7 cellular contexts compared by ENCODE assay signal in the genomic region with DNA sequence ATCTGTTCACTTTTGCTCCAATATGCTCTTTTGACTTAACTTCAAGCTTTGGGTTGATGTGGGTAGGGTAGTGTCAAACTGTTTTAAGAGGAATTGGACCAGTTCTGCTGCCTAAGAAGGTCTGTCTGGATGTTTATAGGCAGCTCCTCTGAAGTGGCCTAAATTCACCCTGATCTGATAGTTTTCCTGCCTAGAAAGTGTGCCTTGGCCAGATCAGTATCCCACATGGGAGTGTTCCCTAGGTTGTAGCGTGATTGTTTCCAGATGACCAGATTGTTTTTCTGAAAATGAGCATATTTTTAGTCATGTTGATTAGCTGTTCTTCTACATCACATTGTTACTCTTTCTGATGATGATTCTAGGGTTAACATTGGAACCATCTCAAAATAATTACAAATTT.
DNase-seq lines count a peak whose midpoint lies in the region; ATAC-seq, FAIRE-seq and TF ChIP-seq lines count a peak whose summit lies in the region.
"Not testable (repeated sequence)": the region's sequence is repeated elsewhere in the genome, so short reads cannot be mapped to it uniquely, and the experiment has no call there.

No MANE protein-coding gene starts in this region.

- DNase-seq in AG20443 (ENCODE audit: low spot score) (peak; percentile 10), GM23248 (peak; percentile 23), fibroblast of the aortic adventitia (ENCODE audit: low read depth) (peak; percentile 67)
- DNase-seq in fibroblast of lung (ENCODE audit: low read depth in 2 of 2); sciatic nerve (ENCODE audit: low spot score): not testable (repeated sequence)

- TF ChIP-seq POLR2A in gastroesophageal sphincter (IDR thresholded peaks at IDR 0.05): not testable (repeated sequence)

- not testable (repeated sequence) for H3K27ac ChIP-seq in GM23248; fibroblast of lung (ENCODE audit: insufficient read depth, low read length); gastroesophageal sphincter

- H3K27me3 ChIP-seq in GM23248 (replicated peaks; ENCODE audit: insufficient read depth); fibroblast of lung (ENCODE audit: control insufficient read depth, insufficient read depth, low read length); gastroesophageal sphincter: not testable (repeated sequence)

- in situ Hi-C loops in GM23248 (cut with MboI): not testable (repeated sequence)

- peak; percentile 19 for ATAC-seq in gastroesophageal sphincter
- ATAC-seq in sciatic nerve: peak; percentile 87

- not testable (repeated sequence) for H4K20me1 ChIP-seq in GM23248 (ENCODE audit: insufficient read depth); fibroblast of lung (ENCODE audit: control insufficient read depth, extremely low read depth, insufficient read depth, low read length)

- H3K79me2 ChIP-seq in GM23248 (ENCODE audit: insufficient read depth); fibroblast of lung (ENCODE audit: control insufficient read depth, insufficient read depth, low read length): not testable (repeated sequence)

- H3K4me1 ChIP-seq in GM23248 (ENCODE audit: insufficient read depth): peaks cover 24% of the 10 kb centered on the region
- H3K4me1 ChIP-seq in fibroblast of lung (ENCODE audit: control insufficient read depth, extremely low read depth, insufficient read depth, low read length); gastroesophageal sphincter: not testable (repeated sequence)

- peak; percentile 99 for FAIRE-seq in endometrium (lab: Jason Lieb, UNC)

- H3K9me2 ChIP-seq in GM23248 (ENCODE audit: insufficient read depth): not testable (repeated sequence)

- H3K4me3 ChIP-seq in GM23248; fibroblast of lung (replicated peaks in 1 of 4; ENCODE audit: control extremely low read depth in 1 of 4, insufficient read depth in 1 of 4, low read depth in 3 of 4, low read length in 4 of 4); fibroblast of the aortic adventitia (ENCODE audit: low read depth, low read length); gastroesophageal sphincter: not testable (repeated sequence)

- H3K36me3 ChIP-seq in GM23248 (ENCODE audit: low read depth); fibroblast of lung (ENCODE audit: control insufficient read depth, insufficient read depth, low read length); gastroesophageal sphincter: not testable (repeated sequence)

- not testable (repeated sequence) for H3K9ac ChIP-seq in GM23248; fibroblast of lung (ENCODE audit: insufficient read depth, low read length)

- H3K9me3 ChIP-seq in GM23248 (ENCODE audit: low read depth); fibroblast of lung (ENCODE audit: control insufficient read depth, insufficient read depth, low read depth, low read length); gastroesophageal sphincter: not testable (repeated sequence)

- 29 to 48% methylated on average over 1 of the region's 1 CpG for WGBS in GM23248 (ENCODE audit: low coverage in 1 of 2, low lambda C conversion rate in 2 of 2, missing lambda C conversion rate in 2 of 2), 2 experiments
- 67% methylated on average over 1 of the region's 1 CpG; no CpG with 5 or more reads in 1 of the 2 donors for WGBS in gastroesophageal sphincter (ENCODE audit: low coverage in 1 of 2), 2 donors

- not testable (repeated sequence) for TF ChIP-seq EP300 in gastroesophageal sphincter (IDR thresholded peaks at IDR 0.05)

- intact Hi-C loops in sciatic nerve (cut with DNase I): not testable (repeated sequence)

- H2AFZ ChIP-seq in GM23248: peak overlapping the region; percentile 13; the same call in 1 of the 2 replicates
- peak overlapping the region; percentile 21 for H2AFZ ChIP-seq in fibroblast of lung (ENCODE audit: low read length)

- TF ChIP-seq CTCF in fibroblast of lung (conservative IDR thresholded peaks at IDR 0.05 in 1 of 2, IDR thresholded peaks at IDR 0.05 in 1 of 2; ENCODE audit: low read depth in 1 of 2, low read length in 2 of 2); fibroblast of the aortic adventitia (IDR thresholded peaks at IDR 0.05; ENCODE audit: insufficient read depth, low read length); gastroesophageal sphincter (IDR thresholded peaks at IDR 0.05): not testable (repeated sequence)

- peak overlapping the region; percentile 13 for H3K4me2 ChIP-seq in GM23248 (ENCODE audit: unreplicated experiment)
- H3K4me2 ChIP-seq in fibroblast of lung (ENCODE audit: extremely low read depth, insufficient read depth, low read length): not testable (repeated sequence)

- H3F3A ChIP-seq in GM23248 (ENCODE audit: insufficient read depth): peaks cover 14% of the 10 kb centered on the region; the same call in 1 of the 2 replicates
